ENCODE assay signal across 25 cellular contexts in the genomic region with DNA sequence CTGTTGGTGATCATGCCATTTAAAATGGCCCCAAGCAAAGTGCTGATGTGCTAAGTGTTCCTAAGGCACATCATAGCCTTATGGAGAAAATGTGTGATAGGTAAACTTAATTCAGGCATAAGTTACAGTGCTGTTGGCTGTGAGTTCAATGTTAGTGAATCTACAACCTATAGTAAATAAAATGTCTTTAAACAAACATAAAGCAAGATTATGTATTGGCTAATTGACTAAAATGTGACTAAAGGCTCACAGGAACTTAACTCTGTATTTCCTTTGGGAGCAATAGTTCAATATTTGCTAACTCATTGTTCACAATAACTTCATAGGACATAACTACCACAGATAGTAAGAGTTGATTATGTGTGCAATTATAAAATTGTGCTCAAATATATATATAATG. TPM values are rescaled to one million over a fixed set of nuclear protein-coding genes. Genes with fewer than 3 reads are reported as not detected.
DNase-seq lines count a peak whose midpoint lies in the region; ATAC-seq and TF ChIP-seq lines count a peak whose summit lies in the region.
"Had no signal": no experiment of that assay in that cellular context is flagged by ENCODE, and none has a peak within 500 bp of the region (broad histone marks: within the 10 kb centered on the region; RNA-seq: fewer than 3 reads in every experiment).

No MANE protein-coding gene starts in this region.

- H3K27me3 ChIP-seq in endodermal cell (ENCODE audit: control insufficient read depth, insufficient read depth, low read length, poor library complexity, severe bottlenecking) = no peaks in the 10 kb centered on the region
- H3K27me3 ChIP-seq: BLaER1 treated with 17β-estradiol and CSF1 and Interleukin-3, amounts not matched to agents 10 nM and 100 nM; MG63 had no signal

- no peak overlapping the region for H3K27ac ChIP-seq in endodermal cell (ENCODE audit: low read depth, low read length)
- H3K27ac ChIP-seq: BLaER1 treated with 17β-estradiol and CSF1 and Interleukin-3, amounts not matched to agents 10 nM and 100 nM; PC-9 had no signal

- H3K27ac Mint-ChIP-seq in activated CD4-positive, alpha-beta T cell treated with anti-CD3 and anti-CD28 coated beads, Interleukin-2, amount 10 ng/mL, durations not matched to agents 7 days and 5 days = peak overlapping the region; percentile 14
- H3K27ac Mint-ChIP-seq in type B pancreatic cell = peak overlapping the region; percentile 55
- H3K27ac Mint-ChIP-seq in endodermal cell = no peak overlapping the region
- H3K27ac Mint-ChIP-seq: CD4-positive, alpha-beta memory T cell; GM23338 had no signal

- H3K4me1 Mint-ChIP-seq in activated CD4-positive, alpha-beta T cell treated with anti-CD3 and anti-CD28 coated beads, Interleukin-2, amount 10 ng/mL, durations not matched to agents 7 days and 5 days = no peaks in the 10 kb centered on the region
- H3K4me1 Mint-ChIP-seq in type B pancreatic cell (ENCODE audit: unreplicated experiment) = no peaks in the 10 kb centered on the region
- no peaks in the 10 kb centered on the region for H3K4me1 Mint-ChIP-seq in endodermal cell
- no peaks in the 10 kb centered on the region for H3K4me1 Mint-ChIP-seq in activated T-cell treated with anti-CD3 and anti-CD28 coated beads, Interleukin-2, amount 50 U/mL, for 4 hours (ENCODE audit: low read depth)
- H3K4me1 Mint-ChIP-seq: CD4-positive, alpha-beta memory T cell; GM23338 had no signal

- ATAC-seq in left colon = peak; percentile 79
- no peak for ATAC-seq in activated T-cell treated with anti-CD3 and anti-CD28 coated beads, Interleukin-2, amount 50 U/mL, for 4 hours
- ATAC-seq: GM23338, HCT116, SK-N-SH treated with all-trans-retinoic acid at 6 μM for 48 hours had no signal

- TF ChIP-seq CTCF in type B pancreatic cell (conservative IDR thresholded peaks at IDR 0.05) (no peak), endodermal cell (conservative IDR thresholded peaks at IDR 0.05) (no peak)

- no peaks in the 10 kb centered on the region for H3K36me3 ChIP-seq in endodermal cell (ENCODE audit: control insufficient read depth, insufficient read depth, low read length)
- H3K36me3 ChIP-seq: BLaER1 treated with 17β-estradiol and CSF1 and Interleukin-3, amounts not matched to agents 10 nM and 100 nM; MG63 had no signal

- no peak overlapping the region for H3K9ac ChIP-seq in endodermal cell (ENCODE audit: extremely low read depth, low read length, poor library complexity, severe bottlenecking)
- H3K9ac ChIP-seq: BLaER1 treated with 17β-estradiol and CSF1 and Interleukin-3, amounts not matched to agents 10 nM and 100 nM had no signal

- no peaks in the 10 kb centered on the region for H3K9me3 Mint-ChIP-seq in activated CD4-positive, alpha-beta T cell treated with anti-CD3 and anti-CD28 coated beads, Interleukin-2, amount 10 ng/mL, durations not matched to agents 7 days and 5 days
- no peaks in the 10 kb centered on the region for H3K9me3 Mint-ChIP-seq in type B pancreatic cell
- H3K9me3 Mint-ChIP-seq in endodermal cell = no peaks in the 10 kb centered on the region
- no peaks in the 10 kb centered on the region for H3K9me3 Mint-ChIP-seq in activated T-cell treated with anti-CD3 and anti-CD28 coated beads, Interleukin-2, amount 50 U/mL, for 4 hours
- H3K9me3 Mint-ChIP-seq: CD4-positive, alpha-beta memory T cell; GM23338 had no signal

- no peaks in the 10 kb centered on the region for H3K27me3 Mint-ChIP-seq in activated CD4-positive, alpha-beta T cell treated with anti-CD3 and anti-CD28 coated beads, Interleukin-2, amount 10 ng/mL, durations not matched to agents 7 days and 5 days
- H3K27me3 Mint-ChIP-seq in type B pancreatic cell (no peaks in the 10 kb centered on the region), endodermal cell (ENCODE audit: insufficient read depth) (no peaks in the 10 kb centered on the region)
- H3K27me3 Mint-ChIP-seq in activated T-cell treated with anti-CD3 and anti-CD28 coated beads, Interleukin-2, amount 50 U/mL, for 4 hours (ENCODE audit: low read depth) = no peaks in the 10 kb centered on the region
- H3K27me3 Mint-ChIP-seq: CD4-positive, alpha-beta memory T cell had no signal

- intact Hi-C loops in left colon (cut with DNase I, micrococcal nuclease) = no loop called here

- CTCF ChIA-PET in activated CD4-positive, alpha-beta T cell treated with anti-CD3 and anti-CD28 coated beads, Interleukin-2, amount 10 ng/mL, durations not matched to agents 7 days and 5 days (lab: Charles Lee) = no interaction called here

- no peaks in the 10 kb centered on the region for H3K9me3 ChIP-seq in endodermal cell (ENCODE audit: control insufficient read depth, low read length)
- H3K9me3 ChIP-seq: BLaER1 treated with 17β-estradiol and CSF1 and Interleukin-3, amounts not matched to agents 10 nM and 100 nM; Caco-2; MG63 had no signal

- POLR2A ChIA-PET in activated CD4-positive, alpha-beta T cell treated with anti-CD3 and anti-CD28 coated beads, Interleukin-2, amount 10 ng/mL, durations not matched to agents 7 days and 5 days (lab: Charles Lee) = no interaction called here

- no peaks in the 10 kb centered on the region for H3K36me3 Mint-ChIP-seq in activated CD4-positive, alpha-beta T cell treated with anti-CD3 and anti-CD28 coated beads, Interleukin-2, amount 10 ng/mL, durations not matched to agents 7 days and 5 days (ENCODE audit: low read depth)
- peaks cover 29% of the 10 kb centered on the region for H3K36me3 Mint-ChIP-seq in type B pancreatic cell
- H3K36me3 Mint-ChIP-seq in endodermal cell (ENCODE audit: low read depth) = peaks cover 11% of the 10 kb centered on the region
- peaks cover 20% of the 10 kb centered on the region for H3K36me3 Mint-ChIP-seq in activated T-cell treated with anti-CD3 and anti-CD28 coated beads, Interleukin-2, amount 50 U/mL, for 4 hours (ENCODE audit: insufficient read depth)

- no peak overlapping the region for H3K4me3 ChIP-seq in endodermal cell (ENCODE audit: low read length)
- H3K4me3 ChIP-seq: BLaER1 treated with 17β-estradiol and CSF1 and Interleukin-3, amounts not matched to agents 10 nM and 100 nM; GM23338; MG63; PC-9 had no signal

- H3K4me1 ChIP-seq in endodermal cell (ENCODE audit: control insufficient read depth, insufficient read depth, low read length) = no peaks in the 10 kb centered on the region
- H3K4me1 ChIP-seq: Caco-2 had no signal

- DNase-seq in activated CD4-positive, alpha-beta T cell treated with anti-CD3 and anti-CD28 coated beads, Interleukin-2, amount 10 ng/mL, durations not matched to agents 7 days and 5 days = no peak
- DNase-seq in activated CD4-positive, alpha-beta T cell treated with anti-CD3 and anti-CD28 coated beads, Interleukin-2, amount 50 U/mL, for 4 hours = no peak
- DNase-seq in NCI-H69 (lab: John Stamatoyannopoulos, UW) = peak; percentile 52
- no peak for DNase-seq in left colon
- no peak for DNase-seq in type B pancreatic cell (ENCODE audit: extremely low spot score, unreplicated experiment)
- no peak for DNase-seq in endodermal cell
- DNase-seq in NCI-H146 (lab: John Stamatoyannopoulos, UW) = no peak
- no peak for DNase-seq in activated T-cell treated with anti-CD3 and anti-CD28 coated beads, Interleukin-2, amount 50 U/mL, for 4 hours
- DNase-seq: 8988T; Caco-2; CD4-positive, alpha-beta memory T cell; DND-41; Kasumi-1; MG63; NCI-H1417; NCI-H187; NCI-H446; NCI-H526; PC-9; RPMI8226; SHP77 treated with DMSO at 0.1 percent for 48 hours had no signal

- H3K4me3 Mint-ChIP-seq in activated CD4-positive, alpha-beta T cell treated with anti-CD3 and anti-CD28 coated beads, Interleukin-2, amount 10 ng/mL, durations not matched to agents 7 days and 5 days = no peak overlapping the region
- H3K4me3 Mint-ChIP-seq in type B pancreatic cell (no peak overlapping the region), endodermal cell (no peak overlapping the region)
- no peak overlapping the region for H3K4me3 Mint-ChIP-seq in activated T-cell treated with anti-CD3 and anti-CD28 coated beads, Interleukin-2, amount 50 U/mL, for 4 hours
- H3K4me3 Mint-ChIP-seq: CD4-positive, alpha-beta memory T cell; GM23338 had no signal

RNA-seq across cellular contexts. Expression of gene LRRC19, which starts 49.4 kb away (rescaled TPM):
- not detected for total RNA-seq in activated CD4-positive, alpha-beta T cell treated with anti-CD3 and anti-CD28 coated beads, Interleukin-2, amount 10 ng/mL, durations not matched to agents 7 days and 5 days
- total RNA-seq in left colon = 100 to 1,000 TPM in 1 of 2 donors, 10 to 100 TPM in 1; 98.5 to 116 TPM
- 0.29 and 0.74 TPM in 2 replicates for total RNA-seq in type B pancreatic cell (ENCODE audit: low replicate concordance)
- not detected for total RNA-seq in endodermal cell
- polyA plus RNA-seq in endodermal cell (2013, experiment 1 of 2) = not detected
- not detected for polyA plus RNA-seq in endodermal cell (2013, experiment 2 of 2)
- total RNA-seq in activated T-cell treated with anti-CD3 and anti-CD28 coated beads, Interleukin-2, amount 50 U/mL, for 4 hours = not detected
- total RNA-seq: Caco-2; CD4-positive, alpha-beta memory T cell; GM23338; PC-9 had no signal

RNA-seq across cellular contexts. Expression of gene TEK, which starts 54.2 kb away (rescaled TPM):
- total RNA-seq in activated CD4-positive, alpha-beta T cell treated with anti-CD3 and anti-CD28 coated beads, Interleukin-2, amount 10 ng/mL, durations not matched to agents 7 days and 5 days = not detected
- total RNA-seq in left colon = 1 to 10 TPM; 2.4 to 4.2 TPM
- 0.63 and 0.74 TPM in 2 replicates for total RNA-seq in type B pancreatic cell (ENCODE audit: low replicate concordance)
- 1 to 10 TPM; 2.4 to 4.9 TPM for total RNA-seq in endodermal cell
- polyA plus RNA-seq in endodermal cell (2013, experiment 1 of 2) = 10.5 TPM
- polyA plus RNA-seq in endodermal cell (2013, experiment 2 of 2) = 10.5 TPM
- under 1 TPM in 1 of 3 donors, not detected in 2; 0.05 TPM for total RNA-seq in activated T-cell treated with anti-CD3 and anti-CD28 coated beads, Interleukin-2, amount 50 U/mL, for 4 hours
- total RNA-seq: Caco-2; CD4-positive, alpha-beta memory T cell; PC-9 had no signal
- polyA plus RNA-seq: CD4-positive, alpha-beta memory T cell had no signal

Comparison
In these comparisons a context has a peak if more than half of its experiments do, and no peak if none do; other contexts are left out.
1. RNA of gene LRRC19, which starts 49.4 kb away (total RNA-seq): 98.5 to 116 TPM in left colon; 0.29 to 0.74 TPM in type B pancreatic cell, not detected in endodermal cell, not detected in activated CD4-positive, alpha-beta T cell treated with anti-CD3 and anti-CD28 coated beads, Interleukin-2, amount 10 ng/mL, durations not matched to agents 7 days and 5 days and not detected in activated T-cell treated with anti-CD3 and anti-CD28 coated beads, Interleukin-2, amount 50 U/mL, for 4 hours; every median in the first group is over 10 times any median in the second.